In the genomic region with DNA sequence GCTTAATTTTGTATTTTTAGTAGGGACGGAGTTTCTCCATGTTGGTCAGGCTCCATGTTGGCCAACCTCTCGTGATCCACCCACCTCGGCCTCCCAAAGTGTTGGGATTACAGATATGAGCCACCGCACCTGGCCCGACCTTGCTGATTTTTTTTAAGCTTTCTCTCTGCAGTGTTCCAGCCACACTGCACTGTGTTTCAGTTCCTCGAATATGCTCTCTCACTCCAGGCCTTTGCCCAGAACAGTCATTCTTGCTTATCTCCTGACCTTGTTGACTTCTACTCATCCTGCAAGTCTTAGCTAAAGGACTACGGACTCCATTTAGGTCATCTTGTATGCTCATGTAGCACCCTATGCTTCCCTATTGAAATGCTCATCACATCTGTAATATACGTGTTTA, we compare ENCODE assay signal across 9 cellular contexts. TPM values are rescaled to one million over a fixed set of nuclear protein-coding genes. Genes with fewer than 3 reads are reported as not detected.
DNase-seq lines count a peak whose midpoint lies in the region; ATAC-seq and TF ChIP-seq lines count a peak whose summit lies in the region.
"Had no signal": no experiment of that assay in that cellular context is flagged by ENCODE, and none has a peak within 500 bp of the region (broad histone marks: within the 10 kb centered on the region; RNA-seq: fewer than 3 reads in every experiment).

No MANE protein-coding gene starts in this region.

- peak overlapping the region; percentile 91 for H3K27ac Mint-ChIP-seq in memory B cell
- peak overlapping the region in 2 of 7 donors; percentile 25 to 35 for H3K27ac Mint-ChIP-seq in CD4-positive, alpha-beta memory T cell

- CTCF ChIA-PET in CD4-positive, alpha-beta memory T cell (lab: Charles Lee; ENCODE audit: partially characterized antibody) = interaction anchor here (1.0 kb wide), 1 partner anchor 116 kb away, joined by 3 read pairs; no protein-coding TSS in a partner anchor

- no peak overlapping the region for H3K27ac ChIP-seq in CD4-positive, alpha-beta memory T cell (ENCODE audit: low read depth, low read length)
- no peak overlapping the region for H3K27ac ChIP-seq in ascending aorta

- H3K27me3 Mint-ChIP-seq in memory B cell = no peaks in the 10 kb centered on the region
- no peaks in the 10 kb centered on the region for H3K27me3 Mint-ChIP-seq in CD4-positive, alpha-beta memory T cell

- peak overlapping the region; percentile 70 for H3K4me3 Mint-ChIP-seq in memory B cell
- peak overlapping the region in 4 of 8 donors; percentile 0 to 68 (median 54) for H3K4me3 Mint-ChIP-seq in CD4-positive, alpha-beta memory T cell

- H3K4me1 Mint-ChIP-seq in memory B cell = peaks cover 26% of the 10 kb centered on the region
- peaks cover 40 to 71% (median 52%) of the 10 kb centered on the region in 4 donors for H3K4me1 Mint-ChIP-seq in CD4-positive, alpha-beta memory T cell

- H3K27me3 ChIP-seq in CD4-positive, alpha-beta memory T cell (ENCODE audit: insufficient read depth, low read length) = no peaks in the 10 kb centered on the region
- H3K27me3 ChIP-seq in ascending aorta = no peaks in the 10 kb centered on the region

- intact Hi-C loops in CD4-positive, alpha-beta memory T cell (cut with micrococcal nuclease) = no loop called here
- intact Hi-C loops in posterior cingulate gyrus (cut with DNase I) = loop anchor here (10.0 kb wide), 1 partner anchor 121 kb away; a partner anchor contains a TSS
- intact Hi-C loops in ascending aorta (cut with DNase I) = no loop called here

- TF ChIP-seq CTCF in ascending aorta (IDR thresholded peaks at IDR 0.05) = no peak

- POLR2A ChIA-PET in CD4-positive, alpha-beta memory T cell (lab: Charles Lee; ENCODE audit: partially characterized antibody) = interaction anchor here (0.5 to 1.9 kb wide), 2 partner anchors 125 to 126 kb away, joined by 4 to 5 read pairs; no protein-coding TSS in a partner anchor

- no peaks in the 10 kb centered on the region for H3K9me3 Mint-ChIP-seq in memory B cell
- no peaks in the 10 kb centered on the region for H3K9me3 Mint-ChIP-seq in CD4-positive, alpha-beta memory T cell

- H3K4me3 ChIP-seq in CD4-positive, alpha-beta memory T cell (ENCODE audit: low read length in 2 of 2) = no peak overlapping the region
- no peak overlapping the region for H3K4me3 ChIP-seq in ascending aorta

- peaks cover 21% of the 10 kb centered on the region for H3K36me3 Mint-ChIP-seq in memory B cell
- H3K36me3 Mint-ChIP-seq in CD4-positive, alpha-beta memory T cell = peaks cover 27 to 42% of the 10 kb centered on the region in 2 donors

- H3K4me1 ChIP-seq in CD4-positive, alpha-beta memory T cell (ENCODE audit: insufficient read depth, low read length) = peaks cover 62% of the 10 kb centered on the region
- peaks cover 0 to 18% of the 10 kb centered on the region in 2 donors for H3K4me1 ChIP-seq in ascending aorta

- peaks cover 3% of the 10 kb centered on the region for H3K36me3 ChIP-seq in CD4-positive, alpha-beta memory T cell (ENCODE audit: insufficient read depth, low read length)
- H3K36me3 ChIP-seq in ascending aorta = peaks cover 7 to 14% of the 10 kb centered on the region in 2 donors

- no peaks in the 10 kb centered on the region for H3K9me3 ChIP-seq in CD4-positive, alpha-beta memory T cell (ENCODE audit: control insufficient read depth in 1 of 2, low read length in 2 of 2)
- H3K9me3 ChIP-seq in ascending aorta = no peaks in the 10 kb centered on the region

- ATAC-seq in GM18858 (IDR thresholded peaks at IDR 0.05; ENCODE audit: unreplicated experiment) (peak; percentile 57), GM21619 (IDR thresholded peaks at IDR 0.05; ENCODE audit: unreplicated experiment) (peak; percentile 39), HG03442 (IDR thresholded peaks at IDR 0.05; ENCODE audit: unreplicated experiment) (peak; percentile 36), memory B cell (ENCODE audit: low read depth) (no peak)

- DNase-seq in memory B cell (ENCODE audit: low spot score in 2 of 2) (no peak), D341Med (ENCODE audit: low spot score) (no peak), posterior cingulate gyrus (no peak), ascending aorta (ENCODE audit: low spot score in 2 of 2) (no peak)
- no peak for DNase-seq in CD4-positive, alpha-beta memory T cell
- DNase-seq: foreskin melanocyte had no signal

RNA-seq across cellular contexts. Expression of a gene that starts 3.3 kb away (rescaled TPM):
- total RNA-seq in CD4-positive, alpha-beta memory T cell = 10 to 100 TPM; 33.3 to 34.2 TPM
- polyA plus RNA-seq in CD4-positive, alpha-beta memory T cell = 10 to 100 TPM in 1 of 2 donors, 1 to 10 TPM in 1; 9.8 to 14.3 TPM
- total RNA-seq in ascending aorta = 8.8 TPM
